Comparison of ENCODE assay signal across 23 cellular contexts in the genomic region with DNA sequence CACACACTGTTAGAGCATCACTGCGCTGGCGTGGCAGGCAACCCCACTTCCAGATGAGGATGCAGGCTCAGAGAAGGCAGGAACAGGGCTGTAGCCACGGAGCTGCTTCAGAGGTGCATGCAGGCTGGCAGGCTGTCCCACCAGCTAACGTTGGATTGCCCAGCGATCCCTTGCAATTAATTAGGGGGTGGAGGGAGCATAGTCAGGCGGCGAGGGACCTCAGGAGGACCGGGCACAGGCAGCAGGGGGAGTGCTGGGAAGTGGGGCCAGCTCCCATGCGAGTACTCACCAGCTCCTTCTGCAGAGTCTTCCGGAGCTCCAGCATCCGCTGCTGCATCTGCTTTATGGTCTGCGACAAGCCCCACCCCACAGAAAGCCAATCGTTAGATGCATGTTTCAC. TPM values are rescaled to one million over a fixed set of nuclear protein-coding genes. Genes with fewer than 3 reads are reported as not detected.
"Had no signal": no experiment of that assay in that cellular context is flagged by ENCODE, and none has a peak within 500 bp of the region (broad histone marks: within the 10 kb centered on the region; RNA-seq: fewer than 3 reads in every experiment).

No MANE protein-coding gene starts in this region.

- H3K9me3 Mint-ChIP-seq: activated naive CD4-positive, alpha-beta T cell treated with anti-CD3 and anti-CD28 coated beads, Interleukin-2, amount 10 ng/mL, durations not matched to agents 7 days and 5 days; natural killer cell treated with Interleukin-12 subunit alpha and Interleukin-12 subunit beta and Interleukin-15 and Interleukin-18, amount 100 ng/mL, for 72 hours; stimulated activated memory B cell treated with anti-CD40 and anti-IgM and Interleukin-4, amounts not matched to agents 10 μg/mL and 1 μg/mL and 100 μg/mL, for 72 hours had no signal

- H3K27ac Mint-ChIP-seq: activated naive CD4-positive, alpha-beta T cell treated with anti-CD3 and anti-CD28 coated beads, Interleukin-2, amount 10 ng/mL, durations not matched to agents 7 days and 5 days; stimulated activated memory B cell treated with anti-CD40 and anti-IgM and Interleukin-4, amounts not matched to agents 10 μg/mL and 1 μg/mL and 100 μg/mL, for 72 hours had no signal

- FAIRE-seq: bronchial epithelial cell, kidney, urothelium cell line had no signal

- H3K9me3 ChIP-seq: esophagus squamous epithelium, heart left ventricle, right lobe of liver, stomach, suprapubic skin, tibial nerve had no signal

- DNase-seq: activated CD8-positive, alpha-beta memory T cell treated with anti-CD3 and anti-CD28 coated beads, Interleukin-2, amount 50 U/mL, for 4 hours; activated effector memory CD4-positive, alpha-beta T cell treated with anti-CD3 and anti-CD28 coated beads, Interleukin-2, amount 50 U/mL, for 16 hours; activated naive CD4-positive, alpha-beta T cell treated with anti-CD3 and anti-CD28 coated beads, Interleukin-2, amount 10 ng/mL, durations not matched to agents 7 days and 5 days; amygdala; cerebellar nuclear complex; esophagus squamous epithelium; kidney; right lobe of liver; stimulated activated CD4-positive, alpha-beta T cell treated with anti-CD3 and anti-CD28 coated beads, Interleukin-2, amount 100 ng/mL, for 24 hours; stomach; T-helper 9 cell had no signal

- H3K4me3 Mint-ChIP-seq: activated naive CD4-positive, alpha-beta T cell treated with anti-CD3 and anti-CD28 coated beads, Interleukin-2, amount 10 ng/mL, durations not matched to agents 7 days and 5 days; natural killer cell treated with Interleukin-12 subunit alpha and Interleukin-12 subunit beta and Interleukin-15 and Interleukin-18, amount 100 ng/mL, for 72 hours; stimulated activated memory B cell treated with anti-CD40 and anti-IgM and Interleukin-4, amounts not matched to agents 10 μg/mL and 1 μg/mL and 100 μg/mL, for 72 hours had no signal

- ATAC-seq: heart left ventricle; left lobe of liver; natural killer cell treated with Interleukin-12 subunit alpha and Interleukin-12 subunit beta and Interleukin-15 and Interleukin-18, amount 100 ng/mL, for 72 hours; right lobe of liver; stimulated activated memory B cell treated with anti-CD40 and anti-IgM and Interleukin-4, amounts not matched to agents 10 μg/mL and 1 μg/mL and 100 μg/mL, for 72 hours had no signal

- H3K4me3 ChIP-seq: coronary artery, esophagus squamous epithelium, heart left ventricle, right lobe of liver, skin epidermis, stomach, suprapubic skin, tibial nerve had no signal

- H3K4me1 ChIP-seq: esophagus squamous epithelium, heart left ventricle, right lobe of liver, stomach, suprapubic skin, tibial nerve had no signal

- H3K27me3 Mint-ChIP-seq: activated naive CD4-positive, alpha-beta T cell treated with anti-CD3 and anti-CD28 coated beads, Interleukin-2, amount 10 ng/mL, durations not matched to agents 7 days and 5 days; natural killer cell treated with Interleukin-12 subunit alpha and Interleukin-12 subunit beta and Interleukin-15 and Interleukin-18, amount 100 ng/mL, for 72 hours; stimulated activated memory B cell treated with anti-CD40 and anti-IgM and Interleukin-4, amounts not matched to agents 10 μg/mL and 1 μg/mL and 100 μg/mL, for 72 hours had no signal

- H3K27ac ChIP-seq: coronary artery, esophagus squamous epithelium, heart left ventricle, right lobe of liver, skin epidermis, stomach, suprapubic skin, tibial nerve had no signal

- H3K27me3 ChIP-seq: esophagus squamous epithelium, heart left ventricle, right lobe of liver, stomach, suprapubic skin, tibial nerve had no signal

RNA-seq across cellular contexts. Expression of gene WDR38, which starts 29.0 kb away (rescaled TPM):
- total RNA-seq: bronchial epithelial cell; esophagus squamous epithelium; heart left ventricle; left lobe of liver; lung microvascular endothelial cell; natural killer cell treated with Interleukin-12 subunit alpha and Interleukin-12 subunit beta and Interleukin-15 and Interleukin-18, amount 100 ng/mL, for 72 hours; right lobe of liver; stomach; suprapubic skin; T-helper 1 cell treated with Interleukin-12 subunit alpha and Interleukin-12 subunit beta and Interleukin-4 antibody, amounts not matched to agents 30 ng/mL and 1 ng/mL, for 36 hours had no signal
- polyA plus RNA-seq: stomach had no signal
